Comparison of ENCODE assay signal across 8 cellular contexts in the genomic region with DNA sequence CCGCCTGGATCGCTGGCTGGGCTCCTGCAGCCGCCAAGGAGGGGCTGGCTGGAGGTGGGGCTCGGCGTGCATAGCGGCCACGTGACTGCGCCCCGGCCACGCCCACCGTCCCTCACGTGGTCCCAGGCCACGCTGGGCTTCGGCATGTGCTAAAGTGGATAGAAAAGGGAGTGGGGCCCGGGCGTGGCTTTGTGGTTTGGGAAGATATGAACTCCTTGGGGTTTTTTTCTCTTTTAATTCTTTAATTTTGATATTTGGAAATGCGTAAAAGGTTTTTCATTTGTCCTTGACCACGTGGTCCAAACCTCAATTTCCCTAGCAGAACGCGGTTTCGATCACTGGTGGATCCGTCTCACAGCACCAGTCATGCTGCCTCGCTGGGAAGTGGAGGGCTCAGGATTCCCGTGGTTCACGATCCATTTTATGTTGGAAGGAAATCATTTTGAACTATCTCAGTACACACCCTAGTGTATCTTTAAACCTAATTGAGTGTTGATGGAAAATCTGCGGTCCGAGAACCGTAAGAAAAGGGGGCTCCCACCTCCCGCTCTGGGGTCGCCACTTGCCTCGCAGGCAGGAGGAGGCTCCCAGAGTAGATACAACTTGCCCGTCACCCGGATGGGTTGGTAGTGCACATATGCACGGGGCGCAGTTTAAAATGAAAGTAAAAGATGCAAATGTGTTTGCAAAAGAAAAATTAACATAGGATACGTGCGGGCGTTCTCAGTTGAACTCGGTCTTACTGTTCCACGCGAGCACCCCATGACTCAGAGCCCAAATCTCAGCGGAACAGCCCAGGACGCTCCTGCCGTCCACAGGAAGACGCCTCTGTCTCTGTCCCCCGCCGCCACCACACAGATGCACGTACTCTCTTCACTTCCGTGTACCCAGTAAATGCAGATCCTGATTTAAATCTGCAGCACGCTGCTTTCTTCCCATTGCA.
DNase-seq lines count a peak whose midpoint lies in the region; TF ChIP-seq lines count a peak whose summit lies in the region.

No MANE protein-coding gene starts in this region.

- peaks cover 71% of the 10 kb centered on the region for H3K4me1 Mint-ChIP-seq in HFFc6 (ENCODE audit: low read depth)

- no peaks in the 10 kb centered on the region; the same call in none of the 2 replicates for H3K27me3 Mint-ChIP-seq in HFFc6 (ENCODE audit: insufficient read depth)

- peaks cover 95% of the 10 kb centered on the region for H3K79me2 ChIP-seq in mammary epithelial cell (ENCODE audit: insufficient read depth, low read length)

- H3K27ac ChIP-seq in mammary epithelial cell (ENCODE audit: insufficient read depth, low read depth, low read length) = peak overlapping the region; percentile 95

- no peaks in the 10 kb centered on the region for H3K36me3 ChIP-seq in mammary epithelial cell (ENCODE audit: insufficient read depth, low read length)

- DNase-seq in GDM1 (lab: John Stamatoyannopoulos, UW) = peak; percentile 80
- peak; percentile 66 for DNase-seq in HFFc6
- peak; percentile 78 to 89 (median 83) for DNase-seq in NCI-H1417 (lab: John Stamatoyannopoulos, UW)
- no peak for DNase-seq in mammary epithelial cell
- DNase-seq in kidney glomerular epithelial cell (lab: John Stamatoyannopoulos, UW) = peak; percentile 59
- peak; percentile 73 to 80 for DNase-seq in stimulated activated CD4-positive, alpha-beta T cell treated with anti-CD3 and anti-CD28 coated beads, Interleukin-2, amount 100 ng/mL, for 24 hours
- no peak for DNase-seq in middle frontal gyrus (ENCODE audit: extremely low spot score, low spot score)

- no peaks in the 10 kb centered on the region for H3K27me3 ChIP-seq in mammary epithelial cell (ENCODE audit: insufficient read depth, low read length)

- CTCF ChIA-PET in mammary epithelial cell (lab: Charles Lee; ENCODE audit: low non-redundant PET) = no interaction called here

- intact Hi-C loops in mammary epithelial cell (cut with micrococcal nuclease) = no loop called here

- H3K9me3 Mint-ChIP-seq in HFFc6 = no peaks in the 10 kb centered on the region; the same call in 1 of the 2 replicates

- H4K20me1 ChIP-seq in mammary epithelial cell (ENCODE audit: insufficient read depth, low read length) = no peaks in the 10 kb centered on the region

- H3K9ac ChIP-seq in mammary epithelial cell (ENCODE audit: insufficient read depth, low read length) = peak overlapping the region; percentile 86

- peak overlapping the region; percentile 58 for H2AFZ ChIP-seq in mammary epithelial cell (ENCODE audit: low read depth, low read length)

- 51% methylated on average over 43 of the region's 50 CpGs for WGBS in mammary epithelial cell (ENCODE audit: low coverage, missing lambda C conversion rate)

- H3K4me3 ChIP-seq in WI38 (ENCODE audit: low read depth, low read length) = peak overlapping the region; percentile 66
- peak overlapping the region; percentile 38 to 55 (median 38) for H3K4me3 ChIP-seq in mammary epithelial cell (replicated peaks in 1 of 3; ENCODE audit: insufficient read depth in 1 of 3, low read depth in 2 of 3, low read length in 3 of 3)

- H3K4me1 ChIP-seq in mammary epithelial cell (ENCODE audit: insufficient read depth, low read length) = peaks cover 11% of the 10 kb centered on the region

- H3K27ac Mint-ChIP-seq in HFFc6 = peak overlapping the region; percentile 98

- dilution Hi-C loops in mammary epithelial cell (cut with HindIII; ENCODE audit: low sequenced_read_pairs) = no loop called here

- TF ChIP-seq CTCF in HFFc6 (IDR thresholded peaks at IDR 0.05) (no peak), WI38 (IDR thresholded peaks at IDR 0.05; ENCODE audit: low read depth, low read length) (no peak), mammary epithelial cell (conservative IDR thresholded peaks at IDR 0.05 in 1 of 2, IDR thresholded peaks at IDR 0.05 in 1 of 2; ENCODE audit: extremely low read depth in 1 of 2, insufficient read depth in 1 of 2, low read depth in 1 of 2, low read length in 2 of 2) (no peak)

- no TSS peak for BruUV-seq in mammary epithelial cell (replicated peaks; lab: Mats Ljungman, UMichigan)

- peaks cover 13% of the 10 kb centered on the region for H3K36me3 Mint-ChIP-seq in HFFc6 (ENCODE audit: low read depth)

- peak overlapping the region; percentile 84 for H3K4me2 ChIP-seq in mammary epithelial cell (ENCODE audit: insufficient read depth, low read depth, low read length)

- H3K9me3 ChIP-seq in mammary epithelial cell (replicated peaks; ENCODE audit: insufficient read depth, low read length) = no peaks in the 10 kb centered on the region

- H3K4me3 Mint-ChIP-seq in HFFc6 = peak overlapping the region; percentile 88

- in situ Hi-C loops in mammary epithelial cell (cut with MboI; ENCODE audit: low sequenced_read_pairs in 2 of 2) = no loop called here

Comparison
In these comparisons a context has a peak if more than half of its experiments do, and no peak if none do; other contexts are left out.
1. DNase-seq: peak in GDM1 (single experiment), HFFc6 (single experiment), NCI-H1417 (3 of 3), kidney glomerular epithelial cell (single experiment) and stimulated activated CD4-positive, alpha-beta T cell treated with anti-CD3 and anti-CD28 coated beads, Interleukin-2, amount 100 ng/mL, for 24 hours (2 of 2); none in mammary epithelial cell (single experiment) and middle frontal gyrus (single experiment).